ENCODE assay signal across 23 cellular contexts in genomic region chr2:66331176-66331575, GRCh38.
"Had no signal": no experiment of that assay in that cellular context is flagged by ENCODE, and none has a peak within 500 bp of the region (broad histone marks: within the 10 kb centered on the region; RNA-seq: fewer than 3 reads in every experiment).

No MANE protein-coding gene starts in this region.

- H3K27me3 ChIP-seq: MG63 had no signal

- DNase-seq: Karpas-422; KBM-7; MG63; NCI-H1092 treated with DMSO at 0.1 percent for 48 hours; NCI-H1436; NCI-H187; NCI-H2029; NCI-H2081 treated with DMSO at 0.1 percent for 48 hours; NCI-H2171; NCI-H226; NCI-H446; NCI-H510A; NCI-H524 treated with DMSO at 0.1 percent for 48 hours; NCI-H69; NCI-H774; NK-92 treated with Interleukin-12 subunit alpha and Interleukin-12 subunit beta, amount 100 ng/mL, for 24 hours; PC-3; SHP77 treated with DMSO at 0.1 percent for 48 hours; SJCRH30 had no signal

- H3K4me3 Mint-ChIP-seq: IgD-negative memory B cell had no signal

- H3K27ac ChIP-seq: HL-60, SJCRH30 had no signal

- H3K27ac Mint-ChIP-seq: IgD-negative memory B cell had no signal

- H3K36me3 Mint-ChIP-seq: IgD-negative memory B cell had no signal

- H3K4me3 ChIP-seq: MG63, SJCRH30 had no signal

- H3K36me3 ChIP-seq: MG63, SJCRH30 had no signal

- H3K9me3 ChIP-seq: MG63, SJCRH30 had no signal

- ATAC-seq: Panc1, PC-3, Right ventricle myocardium inferior had no signal
